21 cellular contexts compared by ENCODE assay signal in the genomic region with DNA sequence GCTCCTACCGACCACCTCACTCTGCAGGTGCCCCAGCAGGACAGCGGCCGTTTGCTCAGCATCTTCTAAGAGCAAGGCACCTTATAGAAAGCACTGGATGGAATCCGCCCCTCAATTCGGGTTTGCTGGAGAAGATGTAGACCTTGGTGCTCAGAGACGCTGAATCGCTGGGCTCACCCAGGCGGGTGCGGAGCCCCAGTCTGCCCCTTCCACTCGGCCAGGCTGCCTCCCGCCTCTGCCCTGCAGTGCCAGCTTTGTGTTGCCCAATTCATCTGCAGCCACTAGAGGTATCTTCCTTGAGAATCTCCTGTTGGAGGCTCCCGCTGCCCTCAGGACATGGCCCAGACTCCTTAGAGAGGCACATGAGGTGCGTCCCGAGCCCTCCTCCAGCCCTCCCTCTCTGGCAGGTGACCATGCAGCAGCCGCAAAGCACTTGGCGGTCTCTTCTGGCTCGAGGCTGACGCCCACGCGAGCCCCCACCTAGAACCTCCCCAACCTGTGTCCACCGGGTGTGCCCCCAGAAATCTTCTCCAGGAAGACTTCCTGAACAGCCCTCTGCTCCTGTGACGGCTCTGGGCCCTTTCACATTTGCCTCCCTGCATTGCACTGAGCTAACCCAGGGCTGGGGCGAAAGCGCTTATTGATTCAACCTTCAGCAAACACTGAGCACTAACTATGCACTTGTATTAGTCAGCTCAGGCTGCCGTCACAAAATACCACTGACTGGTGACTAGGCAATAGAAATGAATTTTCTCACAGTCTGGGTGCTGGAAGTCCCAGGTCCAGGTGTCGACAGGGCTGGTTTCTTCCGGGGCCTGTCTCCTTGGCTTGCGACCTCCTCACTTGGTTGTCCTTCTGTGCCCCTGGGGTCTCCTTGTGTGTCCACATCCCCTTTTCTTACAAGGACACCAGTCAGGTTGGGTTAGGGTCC.
DNase-seq lines count a peak whose midpoint lies in the region; ATAC-seq and TF ChIP-seq lines count a peak whose summit lies in the region.
"Had no signal": no experiment of that assay in that cellular context is flagged by ENCODE, and none has a peak within 500 bp of the region (broad histone marks: within the 10 kb centered on the region; RNA-seq: fewer than 3 reads in every experiment).

No MANE protein-coding gene starts in this region.

- intact Hi-C loops in gastrocnemius medialis (cut with DNase I; ENCODE audit: low total_unique reads): loop anchor here (5.0 kb wide), 1 partner anchor 282 kb away; no protein-coding TSS in a partner anchor

- H3K4me2 ChIP-seq in osteoblast (ENCODE audit: insufficient read depth, low read length): no peak overlapping the region

- CTCF ChIA-PET in RWPE1 (lab: Yijun Ruan, JAX): no interaction called here

- no peak overlapping the region for H3K4me3 ChIP-seq in astrocyte of the spinal cord (ENCODE audit: low read depth, low read length)
- H3K4me3 ChIP-seq in osteoblast (ENCODE audit: insufficient read depth, low read length): no peak overlapping the region
- H3K4me3 ChIP-seq in gastrocnemius medialis: no peak overlapping the region
- H3K4me3 ChIP-seq: prostate gland, testis, vagina had no signal

- ATAC-seq in HG03139 (IDR thresholded peaks at IDR 0.05; ENCODE audit: unreplicated experiment): no peak
- no peak for ATAC-seq in gastrocnemius medialis
- ATAC-seq: CD8-positive, alpha-beta T cell; left cardiac atrium had no signal

- H3K36me3 ChIP-seq in osteoblast (ENCODE audit: insufficient read depth, low read length) (peaks cover 12% of the 10 kb centered on the region), gastrocnemius medialis (peaks cover 0 to 14% of the 10 kb centered on the region in 2 donors)
- H3K36me3 ChIP-seq: neutrophil, prostate gland had no signal

- H2AFZ ChIP-seq in osteoblast (ENCODE audit: low read length): no peak overlapping the region

- H3K79me2 ChIP-seq in osteoblast (ENCODE audit: insufficient read depth, low read length): no peaks in the 10 kb centered on the region

- no peaks in the 10 kb centered on the region for H4K20me1 ChIP-seq in osteoblast (ENCODE audit: insufficient read depth, low read length)

- DNase-seq in ELR (ENCODE audit: low read depth): peak; percentile 15
- DNase-seq in astrocyte of the spinal cord (ENCODE audit: low read depth, low spot score): peak; percentile 38
- DNase-seq in islet precursor cell: peak; percentile 43
- DNase-seq in osteoblast (ENCODE audit: insufficient read length, low spot score, missing footprints): peak; percentile 83
- DNase-seq in activated CD4-positive, CD25-positive, alpha-beta regulatory T cell (lab: John Stamatoyannopoulos, UW): no peak
- DNase-seq in gastrocnemius medialis: no peak
- DNase-seq in RWPE1 (ENCODE audit: low spot score): no peak
- DNase-seq: activated effector memory CD4-positive, alpha-beta T cell treated with anti-CD3 and anti-CD28 coated beads, Interleukin-2, amount 50 U/mL, for 16 hours; activated naive CD8-positive, alpha-beta T cell treated with anti-CD3 and anti-CD28 coated beads for 36 hours; aorta; CD8-positive, alpha-beta T cell; left cardiac atrium; mesendoderm; stimulated activated CD4-positive, alpha-beta T cell treated with anti-CD3 and anti-CD28 coated beads, Interleukin-15, amount 100 ng/mL, for 24 hours; stimulated activated naive CD4-positive, alpha-beta T cell treated with Interleukin-2 at 50 U/mL for 16 hours; T-helper 2 cell; testis had no signal

- peaks cover 7% of the 10 kb centered on the region for H3K4me1 ChIP-seq in osteoblast (ENCODE audit: insufficient read depth, low read length)
- no peaks in the 10 kb centered on the region for H3K4me1 ChIP-seq in gastrocnemius medialis
- H3K4me1 ChIP-seq: prostate gland, testis had no signal

- TF ChIP-seq POLR2A in gastrocnemius medialis (IDR thresholded peaks at IDR 0.05): no peak

- no peaks in the 10 kb centered on the region for H3K27me3 ChIP-seq in osteoblast (ENCODE audit: insufficient read depth, low read length)
- no peaks in the 10 kb centered on the region for H3K27me3 ChIP-seq in gastrocnemius medialis
- H3K27me3 ChIP-seq: testis, vagina had no signal

- in situ Hi-C loops in astrocyte of the spinal cord (cut with HindIII; ENCODE audit: low sequenced_read_pairs): no loop called here
- in situ Hi-C loops in gastrocnemius medialis (cut with MboI; ENCODE audit: low sequenced_read_pairs in 4 of 4): loop anchor here in 1 of 4 donors (25.0 kb wide), 1 partner anchor 222 kb away; no protein-coding TSS in a partner anchor

- POLR2A ChIA-PET in RWPE1 (lab: Yijun Ruan, JAX; ENCODE audit: low non-redundant PET): no interaction called here

- H3K27ac ChIP-seq in osteoblast (ENCODE audit: low read depth, low read length) (no peak overlapping the region), gastrocnemius medialis (no peak overlapping the region), RWPE1 (no peak overlapping the region)
- H3K27ac ChIP-seq: neutrophil, prostate gland, testis, vagina had no signal

- TF ChIP-seq CTCF in astrocyte of the spinal cord (IDR thresholded peaks at IDR 0.05; ENCODE audit: low read depth, low read length) (no peak), osteoblast (IDR thresholded peaks at IDR 0.05; ENCODE audit: extremely low read depth, low read depth, low read length) (no peak), gastrocnemius medialis (IDR thresholded peaks at IDR 0.05 in 4 of 5, conservative IDR thresholded peaks at IDR 0.05 in 1 of 5) (no peak), RWPE1 (conservative IDR thresholded peaks at IDR 0.05; ENCODE audit: low read depth) (no peak)

- H3K9me3 ChIP-seq in osteoblast (ENCODE audit: low read depth, low read length): peaks cover 3% of the 10 kb centered on the region
- H3K9me3 ChIP-seq in gastrocnemius medialis: no peaks in the 10 kb centered on the region
- H3K9me3 ChIP-seq: neutrophil, prostate gland, testis, vagina had no signal

Comparison
In these comparisons a context has a peak if more than half of its experiments do, and no peak if none do; other contexts are left out.
1. DNase-seq: peak in ELR (single experiment), astrocyte of the spinal cord (single experiment), islet precursor cell (single experiment) and osteoblast (single experiment); none in activated CD4-positive, CD25-positive, alpha-beta regulatory T cell (0 of 4), gastrocnemius medialis (0 of 2) and RWPE1 (single experiment).